8 cellular contexts compared by ENCODE assay signal in genomic region chr10:3067859-3068179, GRCh38. TPM values are rescaled to one million over a fixed set of nuclear protein-coding genes. Genes with fewer than 3 reads are reported as not detected.
A peak's percentile ranks its signal among the peaks of the same experiment; 100 is the strongest.
DNase-seq lines count a peak whose midpoint lies in the region; ATAC-seq and TF ChIP-seq lines count a peak whose summit lies in the region.

No MANE protein-coding gene starts in this region.

- peak overlapping the region; percentile 80 for H3K9ac ChIP-seq in iPS-18a (ENCODE audit: low read length)

- H3K4me1 ChIP-seq in iPS-18a (ENCODE audit: control insufficient read depth, low read depth, low read length): peaks cover under 1% of the 10 kb centered on the region

- H3K36me3 Mint-ChIP-seq in activated CD8-positive, alpha-beta T cell treated with anti-CD3 and anti-CD28 coated beads for 36 hours (ENCODE audit: low read depth): peaks cover 43% of the 10 kb centered on the region

- no peak overlapping the region for H3K27ac ChIP-seq in iPS-18a (ENCODE audit: low read length)

- peaks cover 36% of the 10 kb centered on the region for H3K4me1 Mint-ChIP-seq in activated CD8-positive, alpha-beta T cell treated with anti-CD3 and anti-CD28 coated beads for 36 hours (ENCODE audit: low read depth)
- peaks cover 39% of the 10 kb centered on the region for H3K4me1 Mint-ChIP-seq in stimulated activated naive CD8-positive, alpha-beta T cell treated with anti-CD3 and anti-CD28 coated beads, Interleukin-15, amount 100 ng/mL, for 72 hours

- H3K4me3 Mint-ChIP-seq in activated CD8-positive, alpha-beta T cell treated with anti-CD3 and anti-CD28 coated beads for 36 hours: peak overlapping the region; percentile 88
- H3K4me3 Mint-ChIP-seq in stimulated activated naive CD8-positive, alpha-beta T cell treated with anti-CD3 and anti-CD28 coated beads, Interleukin-15, amount 100 ng/mL, for 72 hours: peak overlapping the region; percentile 90 to 97

- DNase-seq in activated CD4-positive, alpha-beta T cell treated with anti-CD3 and anti-CD28 coated beads for 4 hours: peak; percentile 39
- DNase-seq in activated CD4-positive, alpha-beta T cell treated with anti-CD3 and anti-CD28 coated beads for 48 hours: no peak
- DNase-seq in activated CD8-positive, alpha-beta T cell treated with anti-CD3 and anti-CD28 coated beads for 36 hours: no peak
- peak; percentile 28 to 34 for DNase-seq in stimulated activated naive CD8-positive, alpha-beta T cell treated with anti-CD3 and anti-CD28 coated beads, Interleukin-15, amount 100 ng/mL, for 72 hours
- no peak for DNase-seq in foreskin melanocyte
- no peak for DNase-seq in MV-4-11 (lab: John Stamatoyannopoulos, UW)

- H3K27me3 Mint-ChIP-seq in activated CD8-positive, alpha-beta T cell treated with anti-CD3 and anti-CD28 coated beads for 36 hours: peaks cover 9% of the 10 kb centered on the region
- peaks cover 16% of the 10 kb centered on the region for H3K27me3 Mint-ChIP-seq in stimulated activated naive CD8-positive, alpha-beta T cell treated with anti-CD3 and anti-CD28 coated beads, Interleukin-15, amount 100 ng/mL, for 72 hours

- intact Hi-C loops in activated CD8-positive, alpha-beta T cell treated with anti-CD3 and anti-CD28 coated beads for 36 hours (cut with micrococcal nuclease): no loop called here

- no peaks in the 10 kb centered on the region for H3K36me3 ChIP-seq in iPS-18a (ENCODE audit: control insufficient read depth, low read depth, low read length)

- H3K27ac Mint-ChIP-seq in activated CD8-positive, alpha-beta T cell treated with anti-CD3 and anti-CD28 coated beads for 36 hours: peak overlapping the region; percentile 91
- peak overlapping the region; percentile 95 to 97 for H3K27ac Mint-ChIP-seq in stimulated activated naive CD8-positive, alpha-beta T cell treated with anti-CD3 and anti-CD28 coated beads, Interleukin-15, amount 100 ng/mL, for 72 hours

- ATAC-seq in HG02938 (IDR thresholded peaks at IDR 0.05; ENCODE audit: unreplicated experiment): peak; percentile 17
- peak; percentile 22 for ATAC-seq in activated CD8-positive, alpha-beta T cell treated with anti-CD3 and anti-CD28 coated beads for 36 hours
- peak; percentile 10 for ATAC-seq in stimulated activated naive CD8-positive, alpha-beta T cell treated with anti-CD3 and anti-CD28 coated beads, Interleukin-15, amount 100 ng/mL, for 72 hours

- H3K9me3 ChIP-seq in iPS-18a (ENCODE audit: control insufficient read depth, low read depth, low read length): no peaks in the 10 kb centered on the region

- POLR2A ChIA-PET in activated CD8-positive, alpha-beta T cell treated with anti-CD3 and anti-CD28 coated beads for 36 hours (lab: Charles Lee): interaction anchor here (0.6 to 6.8 kb wide), 6 partner anchors 10 to 1751 kb away, joined by 3 to 35 read pairs (median 4); no protein-coding TSS in a partner anchor

- H3K4me3 ChIP-seq in iPS-18a (ENCODE audit: low read length): peak overlapping the region; percentile 76

- TF ChIP-seq CTCF in activated CD8-positive, alpha-beta T cell treated with anti-CD3 and anti-CD28 coated beads for 36 hours (IDR thresholded peaks at IDR 0.05): no peak

- no peaks in the 10 kb centered on the region for H3K9me3 Mint-ChIP-seq in activated CD8-positive, alpha-beta T cell treated with anti-CD3 and anti-CD28 coated beads for 36 hours
- no peaks in the 10 kb centered on the region for H3K9me3 Mint-ChIP-seq in stimulated activated naive CD8-positive, alpha-beta T cell treated with anti-CD3 and anti-CD28 coated beads, Interleukin-15, amount 100 ng/mL, for 72 hours

- CTCF ChIA-PET in activated CD8-positive, alpha-beta T cell treated with anti-CD3 and anti-CD28 coated beads for 36 hours (lab: Charles Lee): no interaction called here

- peaks cover 24% of the 10 kb centered on the region for H3K27me3 ChIP-seq in iPS-18a (ENCODE audit: control insufficient read depth, insufficient read depth, low read length)

RNA-seq across cellular contexts. Expression of gene PFKP, which starts 0.5 kb away (rescaled TPM):
- 100 to 1,000 TPM; 217 to 219 TPM for total RNA-seq in activated CD8-positive, alpha-beta T cell treated with anti-CD3 and anti-CD28 coated beads for 36 hours

Comparison
In these comparisons a context has a peak if more than half of its experiments do, and no peak if none do; other contexts are left out.
1. DNase-seq: peak in activated CD4-positive, alpha-beta T cell treated with anti-CD3 and anti-CD28 coated beads for 4 hours (2 of 2) and stimulated activated naive CD8-positive, alpha-beta T cell treated with anti-CD3 and anti-CD28 coated beads, Interleukin-15, amount 100 ng/mL, for 72 hours (2 of 2); none in activated CD4-positive, alpha-beta T cell treated with anti-CD3 and anti-CD28 coated beads for 48 hours (single experiment), activated CD8-positive, alpha-beta T cell treated with anti-CD3 and anti-CD28 coated beads for 36 hours (single experiment), foreskin melanocyte (single experiment) and MV-4-11 (single experiment).
2. Peak in every context shown above with its lines, with median percentiles within 50 percentile points of each other: ATAC-seq.